Comparison of ENCODE assay signal across 1 cellular context in genomic region chr15:98799461-98799971, GRCh38.
TF ChIP-seq lines count a peak whose summit lies in the region.

No MANE protein-coding gene starts in this region.

TF ChIP-seq in HepG2, 621 proteins besides CTCF, POLR2A, EP300 and RAD21 (continued from another document and continues in another):
- no peak for TF ChIP-seq HMGXB4 (CRISPR knock-in tag; IDR thresholded peaks at IDR 0.05; ENCODE audit: borderline replicate concordance in 1 of 2, low read depth in 1 of 2)
- no peak for TF ChIP-seq ZMAT3 (CRISPR knock-in tag; conservative IDR thresholded peaks at IDR 0.05)
- no peak for TF ChIP-seq ZNF878 (CRISPR knock-in tag; IDR thresholded peaks at IDR 0.05)
- no peak for TF ChIP-seq SNAPC4 (CRISPR knock-in tag; IDR thresholded peaks at IDR 0.05)
- no peak for TF ChIP-seq HDAC6 (IDR thresholded peaks at IDR 0.05; ENCODE audit: low read depth, low read length)
- no peak for TF ChIP-seq GLI4 (CRISPR knock-in tag; IDR thresholded peaks at IDR 0.05; ENCODE audit: borderline replicate concordance)
- TF ChIP-seq ZNF597 (CRISPR knock-in tag; IDR thresholded peaks at IDR 0.05) = no peak
- TF ChIP-seq FOSL2 (CRISPR knock-in tag; IDR thresholded peaks at IDR 0.05) = peak; percentile 41
- TF ChIP-seq ZNF570 (CRISPR knock-in tag; IDR thresholded peaks at IDR 0.05; ENCODE audit: borderline replicate concordance) = no peak
- TF ChIP-seq DR1 (CRISPR knock-in tag; IDR thresholded peaks at IDR 0.05) = no peak
- TF ChIP-seq BHLHE40 (IDR thresholded peaks at IDR 0.05; ENCODE audit: low read length) = no peak
- no peak for TF ChIP-seq RARA (CRISPR knock-in tag; IDR thresholded peaks at IDR 0.05)
- no peak for TF ChIP-seq ZNF546 (CRISPR knock-in tag; conservative IDR thresholded peaks at IDR 0.05)
- TF ChIP-seq LBX2 (CRISPR knock-in tag; IDR thresholded peaks at IDR 0.05; ENCODE audit: borderline replicate concordance) = no peak
- TF ChIP-seq, protein P1, sequence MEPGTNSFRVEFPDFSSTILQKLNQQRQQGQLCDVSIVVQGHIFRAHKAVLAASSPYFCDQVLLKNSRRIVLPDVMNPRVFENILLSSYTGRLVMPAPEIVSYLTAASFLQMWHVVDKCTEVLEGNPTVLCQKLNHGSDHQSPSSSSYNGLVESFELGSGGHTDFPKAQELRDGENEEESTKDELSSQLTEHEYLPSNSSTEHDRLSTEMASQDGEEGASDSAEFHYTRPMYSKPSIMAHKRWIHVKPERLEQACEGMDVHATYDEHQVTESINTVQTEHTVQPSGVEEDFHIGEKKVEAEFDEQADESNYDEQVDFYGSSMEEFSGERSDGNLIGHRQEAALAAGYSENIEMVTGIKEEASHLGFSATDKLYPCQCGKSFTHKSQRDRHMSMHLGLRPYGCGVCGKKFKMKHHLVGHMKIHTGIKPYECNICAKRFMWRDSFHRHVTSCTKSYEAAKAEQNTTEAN (CRISPR knock-in tag; conservative IDR thresholded peaks at IDR 0.05) = no peak
- no peak for TF ChIP-seq ADNP (CRISPR knock-in tag; IDR thresholded peaks at IDR 0.05)
- TF ChIP-seq XBP1 (CRISPR knock-in tag; IDR thresholded peaks at IDR 0.05) = no peak
- no peak for TF ChIP-seq ZNF232 (CRISPR knock-in tag; IDR thresholded peaks at IDR 0.05; ENCODE audit: borderline replicate concordance)
- TF ChIP-seq SAFB2 (CRISPR knock-in tag; IDR thresholded peaks at IDR 0.05; ENCODE audit: borderline replicate concordance, low read depth) = no peak
- TF ChIP-seq POLR2AphosphoS5 (IDR thresholded peaks at IDR 0.05; ENCODE audit: low read depth, low read length) = no peak
- no peak for TF ChIP-seq HMG20A (CRISPR knock-in tag; IDR thresholded peaks at IDR 0.05; ENCODE audit: borderline replicate concordance)
- peak; percentile 65 for TF ChIP-seq GATAD2A (CRISPR knock-in tag; IDR thresholded peaks at IDR 0.05)
- no peak for TF ChIP-seq ZNF224 (CRISPR knock-in tag; IDR thresholded peaks at IDR 0.05)
- TF ChIP-seq TBX3 (IDR thresholded peaks at IDR 0.05; ENCODE audit: borderline replicate concordance) = no peak
- TF ChIP-seq ZNF790 (CRISPR knock-in tag; IDR thresholded peaks at IDR 0.05; ENCODE audit: borderline replicate concordance) = no peak
- TF ChIP-seq, protein P2, sequence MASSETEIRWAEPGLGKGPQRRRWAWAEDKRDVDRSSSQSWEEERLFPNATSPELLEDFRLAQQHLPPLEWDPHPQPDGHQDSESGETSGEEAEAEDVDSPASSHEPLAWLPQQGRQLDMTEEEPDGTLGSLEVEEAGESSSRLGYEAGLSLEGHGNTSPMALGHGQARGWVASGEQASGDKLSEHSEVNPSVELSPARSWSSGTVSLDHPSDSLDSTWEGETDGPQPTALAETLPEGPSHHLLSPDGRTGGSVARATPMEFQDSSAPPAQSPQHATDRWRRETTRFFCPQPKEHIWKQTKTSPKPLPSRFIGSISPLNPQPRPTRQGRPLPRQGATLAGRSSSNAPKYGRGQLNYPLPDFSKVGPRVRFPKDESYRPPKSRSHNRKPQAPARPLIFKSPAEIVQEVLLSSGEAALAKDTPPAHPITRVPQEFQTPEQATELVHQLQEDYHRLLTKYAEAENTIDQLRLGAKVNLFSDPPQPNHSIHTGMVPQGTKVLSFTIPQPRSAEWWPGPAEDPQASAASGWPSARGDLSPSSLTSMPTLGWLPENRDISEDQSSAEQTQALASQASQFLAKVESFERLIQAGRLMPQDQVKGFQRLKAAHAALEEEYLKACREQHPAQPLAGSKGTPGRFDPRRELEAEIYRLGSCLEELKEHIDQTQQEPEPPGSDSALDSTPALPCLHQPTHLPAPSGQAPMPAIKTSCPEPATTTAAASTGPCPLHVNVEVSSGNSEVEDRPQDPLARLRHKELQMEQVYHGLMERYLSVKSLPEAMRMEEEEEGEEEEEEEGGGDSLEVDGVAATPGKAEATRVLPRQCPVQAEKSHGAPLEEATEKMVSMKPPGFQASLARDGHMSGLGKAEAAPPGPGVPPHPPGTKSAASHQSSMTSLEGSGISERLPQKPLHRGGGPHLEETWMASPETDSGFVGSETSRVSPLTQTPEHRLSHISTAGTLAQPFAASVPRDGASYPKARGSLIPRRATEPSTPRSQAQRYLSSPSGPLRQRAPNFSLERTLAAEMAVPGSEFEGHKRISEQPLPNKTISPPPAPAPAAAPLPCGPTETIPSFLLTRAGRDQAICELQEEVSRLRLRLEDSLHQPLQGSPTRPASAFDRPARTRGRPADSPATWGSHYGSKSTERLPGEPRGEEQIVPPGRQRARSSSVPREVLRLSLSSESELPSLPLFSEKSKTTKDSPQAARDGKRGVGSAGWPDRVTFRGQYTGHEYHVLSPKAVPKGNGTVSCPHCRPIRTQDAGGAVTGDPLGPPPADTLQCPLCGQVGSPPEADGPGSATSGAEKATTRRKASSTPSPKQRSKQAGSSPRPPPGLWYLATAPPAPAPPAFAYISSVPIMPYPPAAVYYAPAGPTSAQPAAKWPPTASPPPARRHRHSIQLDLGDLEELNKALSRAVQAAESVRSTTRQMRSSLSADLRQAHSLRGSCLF (CRISPR knock-in tag; IDR thresholded peaks at IDR 0.05; ENCODE audit: borderline replicate concordance) = no peak
- no peak for TF ChIP-seq FOXK2 (IDR thresholded peaks at IDR 0.05)
- TF ChIP-seq ZNF788 (CRISPR knock-in tag; IDR thresholded peaks at IDR 0.05; ENCODE audit: borderline replicate concordance) = no peak
- no peak for TF ChIP-seq MEIS1 (CRISPR knock-in tag; IDR thresholded peaks at IDR 0.05; ENCODE audit: borderline replicate concordance)
- no peak for TF ChIP-seq POGZ (CRISPR knock-in tag; IDR thresholded peaks at IDR 0.05)
- TF ChIP-seq ZNF609 (CRISPR knock-in tag; IDR thresholded peaks at IDR 0.05; ENCODE audit: borderline replicate concordance) = no peak
- TF ChIP-seq ATF7-NPFF (CRISPR knock-in tag; IDR thresholded peaks at IDR 0.05; ENCODE audit: low read depth) = no peak
- peak; percentile 36; the same call in 1 of the 2 replicates for TF ChIP-seq MYPOP (CRISPR knock-in tag; IDR thresholded peaks at IDR 0.05)
- TF ChIP-seq NFE2 (CRISPR knock-in tag; IDR thresholded peaks at IDR 0.05) = no peak
- TF ChIP-seq SMARCE1 (IDR thresholded peaks at IDR 0.05; ENCODE audit: borderline replicate concordance) = no peak
- no peak for TF ChIP-seq KLF9 (CRISPR knock-in tag; IDR thresholded peaks at IDR 0.05; ENCODE audit: low read depth)
- peak; percentile 66; the same call in 1 of the 2 replicates for TF ChIP-seq FOXP4 (CRISPR knock-in tag; IDR thresholded peaks at IDR 0.05)
